In the genomic region with DNA sequence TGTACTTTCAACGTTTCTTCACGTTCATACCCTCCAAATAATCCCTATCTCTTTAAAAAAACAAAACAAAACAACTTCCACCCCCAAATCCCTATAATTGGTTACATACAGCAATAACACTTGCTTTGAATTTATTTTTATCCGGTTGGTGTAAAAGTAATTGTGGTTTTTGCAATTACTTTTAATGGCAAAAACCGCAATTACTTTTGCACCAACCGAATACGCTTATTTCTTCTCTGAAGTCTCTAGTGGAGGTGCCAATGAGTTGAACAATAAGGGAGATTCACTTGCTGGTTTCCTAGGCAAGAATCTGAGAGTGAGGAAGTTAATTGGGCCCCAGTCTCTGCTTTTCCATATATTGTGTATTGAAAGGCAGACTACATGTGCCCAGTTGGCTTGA, we compare ENCODE assay signal across 20 cellular contexts.
"Had no signal": no experiment of that assay in that cellular context is flagged by ENCODE, and none has a peak within 500 bp of the region (broad histone marks: within the 10 kb centered on the region; RNA-seq: fewer than 3 reads in every experiment).

No MANE protein-coding gene starts in this region.

- H3K9me3 ChIP-seq: prostate gland, spleen, thoracic aorta, upper lobe of right lung had no signal

- ATAC-seq: activated naive CD8-positive, alpha-beta T cell treated with anti-CD3 and anti-CD28 coated beads, Interleukin-2, amount 50 U/mL, for 24 hours; activated T-cell treated with anti-CD3 and anti-CD28 coated beads, Interleukin-2, amount 50 U/mL, for 72 hours; foreskin keratinocyte; naive thymus-derived CD4-positive, alpha-beta T cell; T-helper 17 cell; upper lobe of right lung had no signal

- H3K27me3 ChIP-seq: spleen, upper lobe of right lung had no signal

- H3K36me3 ChIP-seq: prostate gland, spleen, thoracic aorta, upper lobe of right lung had no signal

- H3K27ac ChIP-seq: foreskin keratinocyte, prostate gland, spleen, thoracic aorta, upper lobe of right lung had no signal

- DNase-seq: activated B cell treated with CpG ODN at 0.5 μM for 24 hours; activated CD4-positive, alpha-beta memory T cell treated with anti-CD3 and anti-CD28 coated beads for 36 hours; activated CD4-positive, alpha-beta T cell treated with anti-CD3 and anti-CD28 coated beads for 4 hours; activated effector memory CD4-positive, alpha-beta T cell treated with Interleukin-2 at 50 U/mL for 16 hours; activated naive CD4-positive, alpha-beta T cell treated with anti-CD3 and anti-CD28 coated beads, Interleukin-2, amount 10 ng/mL, durations not matched to agents 7 days and 5 days; activated naive CD8-positive, alpha-beta T cell treated with anti-CD3 and anti-CD28 coated beads, Interleukin-2, amount 50 U/mL, for 24 hours; activated T-cell treated with anti-CD3 and anti-CD28 coated beads, Interleukin-2, amount 50 U/mL, for 72 hours; dermis blood vessel endothelial cell; effector CD8-positive, alpha-beta T cell; erythroblast; foreskin keratinocyte; hypothalamus; naive thymus-derived CD4-positive, alpha-beta T cell; spleen; stimulated activated CD4-positive, alpha-beta T cell treated with anti-CD3 and anti-CD28 coated beads, Interleukin-4, amount 100 ng/mL, for 1 hour; stimulated activated naive CD4-positive, alpha-beta T cell treated with Interleukin-2 at 50 U/mL for 16 hours; T-helper 17 cell; upper lobe of right lung had no signal

- H3K4me1 ChIP-seq: foreskin keratinocyte, prostate gland, spleen, upper lobe of right lung had no signal

- H3K4me3 ChIP-seq: prostate gland, spleen, thoracic aorta, upper lobe of right lung had no signal
